Comparison of ENCODE assay signal across 9 cellular contexts in the genomic region with DNA sequence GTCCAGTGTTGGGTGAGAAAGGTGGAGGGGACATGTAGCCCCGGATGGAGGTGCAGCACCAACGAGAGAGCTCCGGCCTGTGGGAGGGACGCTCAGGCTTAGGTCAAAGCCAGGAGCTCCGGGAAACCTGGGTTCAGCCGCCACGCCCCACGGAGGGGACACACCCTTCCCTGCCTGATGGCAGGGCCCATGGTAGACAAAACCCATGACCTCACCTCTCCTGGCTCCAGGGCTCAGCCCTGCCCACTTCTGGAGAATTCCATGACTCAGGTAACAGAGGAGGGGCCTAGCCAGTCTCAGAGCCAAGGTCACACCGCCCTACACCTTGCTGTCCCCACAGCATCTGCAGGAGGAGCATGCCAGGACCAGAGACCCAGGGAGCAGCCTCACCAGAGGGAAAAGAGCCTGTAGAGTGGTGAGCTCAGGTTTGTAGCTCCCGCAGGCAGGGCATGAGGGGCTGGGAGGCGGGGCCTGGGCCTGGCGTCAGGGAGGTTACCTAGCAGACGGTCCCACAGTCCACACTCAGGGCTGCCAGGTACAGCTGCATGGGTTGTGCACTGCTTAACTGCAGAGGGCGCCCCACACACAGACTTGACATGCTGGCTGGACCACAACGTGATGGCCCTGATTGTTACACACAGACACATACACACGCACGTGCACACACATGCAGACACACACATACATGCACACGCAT.
DNase-seq lines count a peak whose midpoint lies in the region; ATAC-seq, FAIRE-seq and TF ChIP-seq lines count a peak whose summit lies in the region.
"Had no signal": no experiment of that assay in that cellular context is flagged by ENCODE, and none has a peak within 500 bp of the region (broad histone marks: within the 10 kb centered on the region; RNA-seq: fewer than 3 reads in every experiment).

No MANE protein-coding gene starts in this region.

- peak; percentile 42 to 74 (median 55) for ATAC-seq in natural killer cell
- no peak for ATAC-seq in HG03175 (IDR thresholded peaks at IDR 0.05; ENCODE audit: unreplicated experiment)

- H3K27ac Mint-ChIP-seq in endothelial cell (ENCODE audit: unreplicated experiment) (no peak overlapping the region), natural killer cell (no peak overlapping the region)

- TF ChIP-seq CTCF in WI38 (IDR thresholded peaks at IDR 0.05; ENCODE audit: low read depth, low read length) (peak; percentile 46; the same call in 1 of the 2 replicates), endothelial cell (IDR thresholded peaks at IDR 0.05; ENCODE audit: unreplicated experiment) (peak; percentile 29), natural killer cell (IDR thresholded peaks at IDR 0.05) (no peak)

- intact Hi-C loops in natural killer cell (cut with micrococcal nuclease), result no loop called here

- H3K36me3 Mint-ChIP-seq in endothelial cell (ENCODE audit: low read depth, unreplicated experiment), result no peaks in the 10 kb centered on the region
- H3K36me3 Mint-ChIP-seq in natural killer cell, result no peaks in the 10 kb centered on the region
- H3K36me3 Mint-ChIP-seq: naive B cell had no signal

- peaks cover 10% of the 10 kb centered on the region for H3K27me3 Mint-ChIP-seq in endothelial cell (ENCODE audit: unreplicated experiment)
- H3K27me3 Mint-ChIP-seq in natural killer cell (ENCODE audit: low read depth in 2 of 2), result peaks cover 0 to 3% of the 10 kb centered on the region in 2 donors

- FAIRE-seq in frontal cortex (lab: Jason Lieb, UNC), result no peak

- H3K4me1 Mint-ChIP-seq in endothelial cell (ENCODE audit: unreplicated experiment), result no peaks in the 10 kb centered on the region
- peaks cover 9 to 34% of the 10 kb centered on the region in 2 donors for H3K4me1 Mint-ChIP-seq in natural killer cell

- H3K9me3 Mint-ChIP-seq in endothelial cell (ENCODE audit: unreplicated experiment) (no peaks in the 10 kb centered on the region), natural killer cell (no peaks in the 10 kb centered on the region)
- H3K9me3 Mint-ChIP-seq: naive B cell had no signal

- H3K4me3 ChIP-seq in WI38 (ENCODE audit: low read depth, low read length), result no peak overlapping the region

- H3K4me3 Mint-ChIP-seq in endothelial cell (ENCODE audit: unreplicated experiment) (no peak overlapping the region), natural killer cell (no peak overlapping the region)

- peak; percentile 30 for DNase-seq in EL
- peak; percentile 78 for DNase-seq in HT-29 (ENCODE audit: low spot score)
- peak; percentile 52 for DNase-seq in endothelial cell (ENCODE audit: low spot score)
- no peak for DNase-seq in natural killer cell
- DNase-seq in GM03348 (ENCODE audit: low spot score), result no peak
- DNase-seq in frontal cortex (ENCODE audit: low spot score in 2 of 2), result no peak
- DNase-seq: naive B cell had no signal

Comparison
In these comparisons a context has a peak if more than half of its experiments do, and no peak if none do; other contexts are left out.
1. DNase-seq: peak in EL (single experiment), HT-29 (single experiment) and endothelial cell (single experiment); none in natural killer cell (single experiment), GM03348 (single experiment) and frontal cortex (0 of 2).